1 cellular context compared by ENCODE assay signal in the genomic region with DNA sequence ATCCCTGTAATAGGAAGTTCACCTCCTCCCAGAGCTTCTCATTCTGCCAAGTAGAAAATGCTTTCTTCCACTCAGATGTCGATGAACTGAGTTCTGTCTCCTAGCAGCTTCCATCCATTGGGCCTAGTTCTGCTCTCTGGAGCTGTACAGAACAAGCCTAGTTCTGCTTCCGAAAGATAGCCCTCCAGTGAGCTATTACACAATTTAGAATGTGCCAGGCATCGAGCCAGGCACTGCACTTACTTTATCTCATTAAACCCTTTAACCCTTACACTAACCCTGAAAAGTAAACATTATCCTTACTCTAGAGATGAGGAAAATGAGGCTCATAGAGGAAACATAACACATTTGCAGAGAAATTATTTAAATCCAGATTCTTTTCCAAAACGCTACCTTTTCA.
A peak's percentile ranks its signal among the peaks of the same experiment; 100 is the strongest.
TF ChIP-seq lines count a peak whose summit lies in the region.

No MANE protein-coding gene starts in this region.

TF ChIP-seq in K562, 482 proteins besides CTCF, POLR2A, EP300 and RAD21 (continues in another document):
- no peak for TF ChIP-seq ELF1 (tag; IDR thresholded peaks at IDR 0.05)
- TF ChIP-seq CEBPB (tag; IDR thresholded peaks at IDR 0.05), result peak; percentile 86
- no peak for TF ChIP-seq ZNF316 (IDR thresholded peaks at IDR 0.05)
- peak; percentile 32; the same call in 1 of the 2 replicates for TF ChIP-seq DPF2 (IDR thresholded peaks at IDR 0.05)
- no peak for TF ChIP-seq CEBPG (CRISPR knock-in tag; IDR thresholded peaks at IDR 0.05)
- peak in 1 of 2 experiments; percentile 62; a peak in 3 of 4 replicates for TF ChIP-seq CEBPG (tag; conservative IDR thresholded peaks at IDR 0.05 in 1 of 2, IDR thresholded peaks at IDR 0.05 in 1 of 2)
- TF ChIP-seq ZNF561 (CRISPR knock-in tag; conservative IDR thresholded peaks at IDR 0.05), result no peak
- TF ChIP-seq TCF7L2 (IDR thresholded peaks at IDR 0.05; ENCODE audit: low read depth, low read length), result no peak
- no peak for TF ChIP-seq POLR2H (tag; IDR thresholded peaks at IDR 0.05; ENCODE audit: low read depth)
- TF ChIP-seq ZNF143 (CRISPR knock-in tag; IDR thresholded peaks at IDR 0.05), result no peak
- TF ChIP-seq ELF2 (CRISPR knock-in tag; IDR thresholded peaks at IDR 0.05), result no peak
- TF ChIP-seq YBX1 (IDR thresholded peaks at IDR 0.05), result no peak
- TF ChIP-seq THRA (IDR thresholded peaks at IDR 0.05), result no peak
- TF ChIP-seq, protein P1, sequence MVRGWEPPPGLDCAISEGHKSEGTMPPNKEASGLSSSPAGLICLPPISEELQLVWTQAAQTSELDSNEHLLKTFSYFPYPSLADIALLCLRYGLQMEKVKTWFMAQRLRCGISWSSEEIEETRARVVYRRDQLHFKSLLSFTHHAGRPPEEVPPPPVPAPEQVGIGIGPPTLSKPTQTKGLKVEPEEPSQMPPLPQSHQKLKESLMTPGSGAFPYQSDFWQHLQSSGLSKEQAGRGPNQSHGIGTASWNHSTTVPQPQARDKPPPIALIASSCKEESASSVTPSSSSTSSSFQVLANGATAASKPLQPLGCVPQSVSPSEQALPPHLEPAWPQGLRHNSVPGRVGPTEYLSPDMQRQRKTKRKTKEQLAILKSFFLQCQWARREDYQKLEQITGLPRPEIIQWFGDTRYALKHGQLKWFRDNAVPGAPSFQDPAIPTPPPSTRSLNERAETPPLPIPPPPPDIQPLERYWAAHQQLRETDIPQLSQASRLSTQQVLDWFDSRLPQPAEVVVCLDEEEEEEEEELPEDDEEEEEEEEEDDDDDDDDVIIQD (CRISPR knock-in tag; IDR thresholded peaks at IDR 0.05), result no peak
- TF ChIP-seq, protein P2, sequence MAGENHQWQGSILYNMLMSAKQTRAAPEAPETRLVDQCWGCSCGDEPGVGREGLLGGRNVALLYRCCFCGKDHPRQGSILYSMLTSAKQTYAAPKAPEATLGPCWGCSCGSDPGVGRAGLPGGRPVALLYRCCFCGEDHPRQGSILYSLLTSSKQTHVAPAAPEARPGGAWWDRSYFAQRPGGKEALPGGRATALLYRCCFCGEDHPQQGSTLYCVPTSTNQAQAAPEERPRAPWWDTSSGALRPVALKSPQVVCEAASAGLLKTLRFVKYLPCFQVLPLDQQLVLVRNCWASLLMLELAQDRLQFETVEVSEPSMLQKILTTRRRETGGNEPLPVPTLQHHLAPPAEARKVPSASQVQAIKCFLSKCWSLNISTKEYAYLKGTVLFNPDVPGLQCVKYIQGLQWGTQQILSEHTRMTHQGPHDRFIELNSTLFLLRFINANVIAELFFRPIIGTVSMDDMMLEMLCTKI (IDR thresholded peaks at IDR 0.05; ENCODE audit: partially characterized antibody), result no peak
- no peak for TF ChIP-seq ZNF778 (CRISPR knock-in tag; IDR thresholded peaks at IDR 0.05)
- no peak for TF ChIP-seq NFE2 (IDR thresholded peaks at IDR 0.05; ENCODE audit: low read depth)
- TF ChIP-seq PHTF2 (CRISPR knock-in tag; IDR thresholded peaks at IDR 0.05), result no peak
- peak; percentile 59 for TF ChIP-seq ARID1B (IDR thresholded peaks at IDR 0.05)
- TF ChIP-seq, protein P3, sequence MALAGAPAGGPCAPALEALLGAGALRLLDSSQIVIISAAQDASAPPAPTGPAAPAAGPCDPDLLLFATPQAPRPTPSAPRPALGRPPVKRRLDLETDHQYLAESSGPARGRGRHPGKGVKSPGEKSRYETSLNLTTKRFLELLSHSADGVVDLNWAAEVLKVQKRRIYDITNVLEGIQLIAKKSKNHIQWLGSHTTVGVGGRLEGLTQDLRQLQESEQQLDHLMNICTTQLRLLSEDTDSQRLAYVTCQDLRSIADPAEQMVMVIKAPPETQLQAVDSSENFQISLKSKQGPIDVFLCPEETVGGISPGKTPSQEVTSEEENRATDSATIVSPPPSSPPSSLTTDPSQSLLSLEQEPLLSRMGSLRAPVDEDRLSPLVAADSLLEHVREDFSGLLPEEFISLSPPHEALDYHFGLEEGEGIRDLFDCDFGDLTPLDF (CRISPR knock-in tag; IDR thresholded peaks at IDR 0.05), result no peak
- TF ChIP-seq, protein P4, sequence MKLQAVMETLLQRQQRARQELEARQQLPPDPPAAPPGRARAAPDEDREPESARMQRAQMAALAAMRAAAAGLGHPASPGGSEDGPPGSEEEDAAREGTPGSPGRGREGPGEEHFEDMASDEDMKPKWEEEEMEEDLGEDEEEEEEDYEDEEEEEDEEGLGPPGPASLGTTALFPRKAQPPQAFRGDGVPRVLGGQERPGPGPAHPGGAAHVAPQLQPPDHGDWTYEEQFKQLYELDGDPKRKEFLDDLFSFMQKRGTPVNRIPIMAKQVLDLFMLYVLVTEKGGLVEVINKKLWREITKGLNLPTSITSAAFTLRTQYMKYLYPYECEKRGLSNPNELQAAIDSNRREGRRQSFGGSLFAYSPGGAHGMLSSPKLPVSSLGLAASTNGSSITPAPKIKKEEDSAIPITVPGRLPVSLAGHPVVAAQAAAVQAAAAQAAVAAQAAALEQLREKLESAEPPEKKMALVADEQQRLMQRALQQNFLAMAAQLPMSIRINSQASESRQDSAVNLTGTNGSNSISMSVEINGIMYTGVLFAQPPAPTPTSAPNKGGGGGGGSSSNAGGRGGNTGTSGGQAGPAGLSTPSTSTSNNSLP (IDR thresholded peaks at IDR 0.05; ENCODE audit: borderline replicate concordance, low read depth, low read length), result no peak
- no peak for TF ChIP-seq NR3C1 (CRISPR knock-in tag; IDR thresholded peaks at IDR 0.05)
- TF ChIP-seq ZBTB12 (CRISPR knock-in tag; IDR thresholded peaks at IDR 0.05), result no peak
- peak; percentile 60 for TF ChIP-seq CBFA2T3 (IDR thresholded peaks at IDR 0.05)
- no peak for TF ChIP-seq GATAD2A (IDR thresholded peaks at IDR 0.05)
- no peak for TF ChIP-seq CHD4 (IDR thresholded peaks at IDR 0.05; ENCODE audit: insufficient read depth, insufficient replicate concordance, low read depth, low read length, poor library complexity, severe bottlenecking)
- TF ChIP-seq ZFP1 (CRISPR knock-in tag; IDR thresholded peaks at IDR 0.05), result no peak
- TF ChIP-seq ZNF263 (CRISPR knock-in tag; IDR thresholded peaks at IDR 0.05; ENCODE audit: borderline replicate concordance), result no peak
- no peak for TF ChIP-seq SIX5 (IDR thresholded peaks at IDR 0.05; ENCODE audit: borderline replicate concordance in 1 of 2, insufficient read depth in 1 of 2, low read depth in 1 of 2, low read length in 2 of 2)
- no peak for TF ChIP-seq KDM4B (IDR thresholded peaks at IDR 0.05; ENCODE audit: borderline replicate concordance in 2 of 2, low read depth in 1 of 2)
- no peak for TF ChIP-seq ZC3H11A (IDR thresholded peaks at IDR 0.05; ENCODE audit: low read depth, low read length)
- peak in 1 of 2 experiments; percentile 21; a peak in 1 of 4 replicates for TF ChIP-seq TRIM24 (IDR thresholded peaks at IDR 0.05)
- no peak for TF ChIP-seq C11orf30 (IDR thresholded peaks at IDR 0.05; ENCODE audit: low read depth)
- TF ChIP-seq, protein P5, sequence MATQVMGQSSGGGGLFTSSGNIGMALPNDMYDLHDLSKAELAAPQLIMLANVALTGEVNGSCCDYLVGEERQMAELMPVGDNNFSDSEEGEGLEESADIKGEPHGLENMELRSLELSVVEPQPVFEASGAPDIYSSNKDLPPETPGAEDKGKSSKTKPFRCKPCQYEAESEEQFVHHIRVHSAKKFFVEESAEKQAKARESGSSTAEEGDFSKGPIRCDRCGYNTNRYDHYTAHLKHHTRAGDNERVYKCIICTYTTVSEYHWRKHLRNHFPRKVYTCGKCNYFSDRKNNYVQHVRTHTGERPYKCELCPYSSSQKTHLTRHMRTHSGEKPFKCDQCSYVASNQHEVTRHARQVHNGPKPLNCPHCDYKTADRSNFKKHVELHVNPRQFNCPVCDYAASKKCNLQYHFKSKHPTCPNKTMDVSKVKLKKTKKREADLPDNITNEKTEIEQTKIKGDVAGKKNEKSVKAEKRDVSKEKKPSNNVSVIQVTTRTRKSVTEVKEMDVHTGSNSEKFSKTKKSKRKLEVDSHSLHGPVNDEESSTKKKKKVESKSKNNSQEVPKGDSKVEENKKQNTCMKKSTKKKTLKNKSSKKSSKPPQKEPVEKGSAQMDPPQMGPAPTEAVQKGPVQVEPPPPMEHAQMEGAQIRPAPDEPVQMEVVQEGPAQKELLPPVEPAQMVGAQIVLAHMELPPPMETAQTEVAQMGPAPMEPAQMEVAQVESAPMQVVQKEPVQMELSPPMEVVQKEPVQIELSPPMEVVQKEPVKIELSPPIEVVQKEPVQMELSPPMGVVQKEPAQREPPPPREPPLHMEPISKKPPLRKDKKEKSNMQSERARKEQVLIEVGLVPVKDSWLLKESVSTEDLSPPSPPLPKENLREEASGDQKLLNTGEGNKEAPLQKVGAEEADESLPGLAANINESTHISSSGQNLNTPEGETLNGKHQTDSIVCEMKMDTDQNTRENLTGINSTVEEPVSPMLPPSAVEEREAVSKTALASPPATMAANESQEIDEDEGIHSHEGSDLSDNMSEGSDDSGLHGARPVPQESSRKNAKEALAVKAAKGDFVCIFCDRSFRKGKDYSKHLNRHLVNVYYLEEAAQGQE (CRISPR knock-in tag; IDR thresholded peaks at IDR 0.05; ENCODE audit: low read depth), result no peak
- no peak for TF ChIP-seq HOXB6 (CRISPR knock-in tag; IDR thresholded peaks at IDR 0.05; ENCODE audit: borderline replicate concordance)
- no peak for TF ChIP-seq THAP7 (CRISPR knock-in tag; IDR thresholded peaks at IDR 0.05)
- TF ChIP-seq ZEB2 (IDR thresholded peaks at IDR 0.05), result no peak
- no peak for TF ChIP-seq ZNF512 (tag; IDR thresholded peaks at IDR 0.05)
- TF ChIP-seq BRF1 (IDR thresholded peaks at IDR 0.05; ENCODE audit: borderline replicate concordance, extremely low read depth, insufficient read length), result no peak
- TF ChIP-seq TCF3 (CRISPR knock-in tag; IDR thresholded peaks at IDR 0.05), result peak; percentile 39
- TF ChIP-seq CBX2 (IDR thresholded peaks at IDR 0.05; ENCODE audit: insufficient read depth, low read length, poor library complexity, severe bottlenecking), result no peak
- TF ChIP-seq TEAD4 (IDR thresholded peaks at IDR 0.05; ENCODE audit: low read length), result peak; percentile 42; the same call in 1 of the 2 replicates
- no peak for TF ChIP-seq TEAD4 (CRISPR knock-in tag; IDR thresholded peaks at IDR 0.05; ENCODE audit: borderline replicate concordance)
- no peak for TF ChIP-seq MTA3 (IDR thresholded peaks at IDR 0.05; ENCODE audit: borderline replicate concordance)
- no peak for TF ChIP-seq MAFK (IDR thresholded peaks at IDR 0.05; ENCODE audit: low read length)
- peak; percentile 63 for TF ChIP-seq NFIC (IDR thresholded peaks at IDR 0.05)
